In genomic region chr22:20511578-20512259, GRCh38 we compare ENCODE assay signal across 13 cellular contexts. TPM values are rescaled to one million over a fixed set of nuclear protein-coding genes. Genes with fewer than 3 reads are reported as not detected.
A peak's percentile ranks its signal among the peaks of the same experiment; 100 is the strongest.
DNase-seq lines count a peak whose midpoint lies in the region; ATAC-seq and TF ChIP-seq lines count a peak whose summit lies in the region.
"Had no signal": no experiment of that assay in that cellular context is flagged by ENCODE, and none has a peak within 500 bp of the region (broad histone marks: within the 10 kb centered on the region; RNA-seq: fewer than 3 reads in every experiment).

No MANE protein-coding gene starts in this region.

- H3K27ac Mint-ChIP-seq in activated CD4-positive, alpha-beta memory T cell treated with anti-CD3 and anti-CD28 coated beads, Interleukin-2, amount 10 ng/mL, durations not matched to agents 7 days and 5 days, result peak overlapping the region; percentile 62
- H3K27ac Mint-ChIP-seq in activated CD4-positive, alpha-beta memory T cell treated with anti-CD3 and anti-CD28 coated beads for 36 hours, result no peak overlapping the region
- peak overlapping the region; percentile 70 to 100 (median 80) for H3K27ac Mint-ChIP-seq in immature natural killer cell
- peak overlapping the region; percentile 57 for H3K27ac Mint-ChIP-seq in stimulated activated memory B cell treated with anti-CD40 and anti-IgM and Interleukin-4, amounts not matched to agents 10 μg/mL and 1 μg/mL and 100 μg/mL, for 72 hours

- no peaks in the 10 kb centered on the region for H3K9me3 Mint-ChIP-seq in activated CD4-positive, alpha-beta memory T cell treated with anti-CD3 and anti-CD28 coated beads, Interleukin-2, amount 10 ng/mL, durations not matched to agents 7 days and 5 days
- H3K9me3 Mint-ChIP-seq in activated CD4-positive, alpha-beta memory T cell treated with anti-CD3 and anti-CD28 coated beads for 36 hours, result no peaks in the 10 kb centered on the region
- H3K9me3 Mint-ChIP-seq in immature natural killer cell, result no peaks in the 10 kb centered on the region
- no peaks in the 10 kb centered on the region for H3K9me3 Mint-ChIP-seq in stimulated activated memory B cell treated with anti-CD40 and anti-IgM and Interleukin-4, amounts not matched to agents 10 μg/mL and 1 μg/mL and 100 μg/mL, for 72 hours
- H3K9me3 Mint-ChIP-seq: IgD-negative memory B cell had no signal

- peaks cover 65% of the 10 kb centered on the region for H3K4me1 Mint-ChIP-seq in activated CD4-positive, alpha-beta memory T cell treated with anti-CD3 and anti-CD28 coated beads, Interleukin-2, amount 10 ng/mL, durations not matched to agents 7 days and 5 days
- H3K4me1 Mint-ChIP-seq in activated CD4-positive, alpha-beta memory T cell treated with anti-CD3 and anti-CD28 coated beads for 36 hours (ENCODE audit: low read depth), result peaks cover 74% of the 10 kb centered on the region
- peaks cover 78 to 88% of the 10 kb centered on the region in 2 donors for H3K4me1 Mint-ChIP-seq in immature natural killer cell
- H3K4me1 Mint-ChIP-seq in stimulated activated memory B cell treated with anti-CD40 and anti-IgM and Interleukin-4, amounts not matched to agents 10 μg/mL and 1 μg/mL and 100 μg/mL, for 72 hours, result peaks cover 77% of the 10 kb centered on the region

- CTCF ChIA-PET in activated CD4-positive, alpha-beta memory T cell treated with anti-CD3 and anti-CD28 coated beads, Interleukin-2, amount 10 ng/mL, durations not matched to agents 7 days and 5 days (lab: Charles Lee), result interaction anchor here (0.9 to 2.3 kb wide), 3 partner anchors 52 to 93 kb away, joined by 4 to 5 read pairs (median 4); no protein-coding TSS in a partner anchor
- CTCF ChIA-PET in activated CD4-positive, alpha-beta memory T cell treated with anti-CD3 and anti-CD28 coated beads for 36 hours (lab: Charles Lee), result interaction anchor here (0.9 to 4.1 kb wide), 2 partner anchors 38 to 53 kb away, joined by 3 to 26 read pairs; no protein-coding TSS in a partner anchor
- CTCF ChIA-PET in RWPE1 (lab: Yijun Ruan, JAX), result no interaction called here

- intact Hi-C loops in activated CD4-positive, alpha-beta memory T cell treated with anti-CD3 and anti-CD28 coated beads for 36 hours (cut with micrococcal nuclease), result no loop called here

- no peak for ATAC-seq in stimulated activated memory B cell treated with anti-CD40 and anti-IgM and Interleukin-4, amounts not matched to agents 10 μg/mL and 1 μg/mL and 100 μg/mL, for 72 hours
- ATAC-seq in GM21825 (IDR thresholded peaks at IDR 0.05; ENCODE audit: unreplicated experiment) (no peak), HG03439 (IDR thresholded peaks at IDR 0.05; ENCODE audit: unreplicated experiment) (no peak), GM19351 (IDR thresholded peaks at IDR 0.05; ENCODE audit: unreplicated experiment) (no peak)

- H3K36me3 Mint-ChIP-seq in activated CD4-positive, alpha-beta memory T cell treated with anti-CD3 and anti-CD28 coated beads, Interleukin-2, amount 10 ng/mL, durations not matched to agents 7 days and 5 days (ENCODE audit: low read depth), result peaks cover 51% of the 10 kb centered on the region
- H3K36me3 Mint-ChIP-seq in activated CD4-positive, alpha-beta memory T cell treated with anti-CD3 and anti-CD28 coated beads for 36 hours, result peaks cover 33% of the 10 kb centered on the region
- H3K36me3 Mint-ChIP-seq in immature natural killer cell, result peaks cover 0 to 8% (median 0%) of the 10 kb centered on the region in 3 donors
- peaks cover 11% of the 10 kb centered on the region for H3K36me3 Mint-ChIP-seq in stimulated activated memory B cell treated with anti-CD40 and anti-IgM and Interleukin-4, amounts not matched to agents 10 μg/mL and 1 μg/mL and 100 μg/mL, for 72 hours

- DNase-seq in activated CD4-positive, alpha-beta memory T cell treated with anti-CD3 and anti-CD28 coated beads, Interleukin-2, amount 10 ng/mL, durations not matched to agents 7 days and 5 days, result no peak
- DNase-seq in activated CD4-positive, alpha-beta memory T cell treated with anti-CD3 and anti-CD28 coated beads for 36 hours, result no peak
- DNase-seq in RWPE1 (ENCODE audit: low spot score), result no peak
- no peak for DNase-seq in immature natural killer cell
- DNase-seq: activated CD4-positive, alpha-beta T cell treated with anti-CD3 and anti-CD28 coated beads, Interleukin-2, amount 50 U/mL, for 48 hours; cortex of kidney; NCI-H1105 treated with DMSO at 0.1 percent for 48 hours; NCI-H446 had no signal

- H3K4me3 Mint-ChIP-seq in activated CD4-positive, alpha-beta memory T cell treated with anti-CD3 and anti-CD28 coated beads, Interleukin-2, amount 10 ng/mL, durations not matched to agents 7 days and 5 days, result no peak overlapping the region
- H3K4me3 Mint-ChIP-seq in activated CD4-positive, alpha-beta memory T cell treated with anti-CD3 and anti-CD28 coated beads for 36 hours, result no peak overlapping the region
- peak overlapping the region; percentile 17 to 63 (median 44) for H3K4me3 Mint-ChIP-seq in immature natural killer cell
- no peak overlapping the region for H3K4me3 Mint-ChIP-seq in stimulated activated memory B cell treated with anti-CD40 and anti-IgM and Interleukin-4, amounts not matched to agents 10 μg/mL and 1 μg/mL and 100 μg/mL, for 72 hours

- POLR2A ChIA-PET in activated CD4-positive, alpha-beta memory T cell treated with anti-CD3 and anti-CD28 coated beads, Interleukin-2, amount 10 ng/mL, durations not matched to agents 7 days and 5 days (lab: Charles Lee), result interaction anchor here (0.6 to 16.0 kb wide), 4 partner anchors 12 to 191 kb away, joined by 3 to 396 read pairs (median 6); no protein-coding TSS in a partner anchor
- POLR2A ChIA-PET in activated CD4-positive, alpha-beta memory T cell treated with anti-CD3 and anti-CD28 coated beads for 36 hours (lab: Charles Lee), result no interaction called here
- POLR2A ChIA-PET in RWPE1 (lab: Yijun Ruan, JAX; ENCODE audit: low non-redundant PET), result no interaction called here

- H3K27ac ChIP-seq in RWPE1, result peak overlapping the region; percentile 63

- no peak for TF ChIP-seq CTCF in RWPE1 (conservative IDR thresholded peaks at IDR 0.05; ENCODE audit: low read depth)

- no peaks in the 10 kb centered on the region for H3K27me3 Mint-ChIP-seq in activated CD4-positive, alpha-beta memory T cell treated with anti-CD3 and anti-CD28 coated beads, Interleukin-2, amount 10 ng/mL, durations not matched to agents 7 days and 5 days
- no peaks in the 10 kb centered on the region for H3K27me3 Mint-ChIP-seq in activated CD4-positive, alpha-beta memory T cell treated with anti-CD3 and anti-CD28 coated beads for 36 hours
- peaks cover 0 to 10% (median 2%) of the 10 kb centered on the region in 3 donors for H3K27me3 Mint-ChIP-seq in immature natural killer cell (ENCODE audit: low read depth in 3 of 3)
- H3K27me3 Mint-ChIP-seq in stimulated activated memory B cell treated with anti-CD40 and anti-IgM and Interleukin-4, amounts not matched to agents 10 μg/mL and 1 μg/mL and 100 μg/mL, for 72 hours, result no peaks in the 10 kb centered on the region
- H3K27me3 Mint-ChIP-seq: IgD-negative memory B cell had no signal

RNA-seq across cellular contexts. Expression of gene MED15, which starts 4.3 kb away (rescaled TPM):
- 100 to 1,000 TPM; 168 TPM for total RNA-seq in activated CD4-positive, alpha-beta memory T cell treated with anti-CD3 and anti-CD28 coated beads, Interleukin-2, amount 10 ng/mL, durations not matched to agents 7 days and 5 days
- 10 to 100 TPM; 93.3 to 97.4 TPM for total RNA-seq in activated CD4-positive, alpha-beta memory T cell treated with anti-CD3 and anti-CD28 coated beads for 36 hours
- 10 to 100 TPM; 12.1 to 91.3 (median 23.0) TPM for polyA plus RNA-seq in immature natural killer cell

RNA-seq across cellular contexts. Expression of gene KLHL22, which starts 16.1 kb away (rescaled TPM):
- 10 to 100 TPM; 31.1 to 32.8 TPM for total RNA-seq in activated CD4-positive, alpha-beta memory T cell treated with anti-CD3 and anti-CD28 coated beads, Interleukin-2, amount 10 ng/mL, durations not matched to agents 7 days and 5 days
- total RNA-seq in activated CD4-positive, alpha-beta memory T cell treated with anti-CD3 and anti-CD28 coated beads for 36 hours, result 10 to 100 TPM; 23.3 to 25.5 TPM
- 10 to 100 TPM; 12.8 to 26.3 (median 26.1) TPM for polyA plus RNA-seq in immature natural killer cell

Comparison
In these comparisons a context has a peak if more than half of its experiments do, and no peak if none do; other contexts are left out.
1. H3K4me3 Mint-ChIP-seq: peak in immature natural killer cell (5 of 5); none in activated CD4-positive, alpha-beta memory T cell treated with anti-CD3 and anti-CD28 coated beads, Interleukin-2, amount 10 ng/mL, durations not matched to agents 7 days and 5 days (single experiment), activated CD4-positive, alpha-beta memory T cell treated with anti-CD3 and anti-CD28 coated beads for 36 hours (single experiment) and stimulated activated memory B cell treated with anti-CD40 and anti-IgM and Interleukin-4, amounts not matched to agents 10 μg/mL and 1 μg/mL and 100 μg/mL, for 72 hours (single experiment).